1 cellular context compared by ENCODE assay signal in the genomic region with DNA sequence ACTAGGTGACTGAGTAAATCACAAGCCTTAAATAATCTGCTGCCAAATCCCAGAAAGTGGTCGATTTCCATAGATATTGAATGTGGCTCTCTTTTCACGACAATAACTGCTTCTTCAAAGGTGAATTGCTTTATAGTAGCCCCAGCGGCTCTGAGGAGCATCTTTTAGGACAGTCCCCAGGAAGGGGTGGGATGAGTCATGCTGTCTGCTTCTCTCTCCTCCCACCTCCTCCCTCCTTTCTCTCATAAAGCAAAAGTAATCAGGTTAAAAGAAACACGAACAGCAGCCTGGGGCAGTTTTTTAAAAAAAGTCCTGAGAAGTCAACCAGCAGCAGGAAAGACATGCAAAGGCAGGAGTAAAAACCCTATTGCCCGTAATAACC.
TF ChIP-seq lines count a peak whose summit lies in the region.

No MANE protein-coding gene starts in this region.

TF ChIP-seq in K562, 482 proteins besides CTCF, POLR2A, EP300 and RAD21 (continued from another document):
- TF ChIP-seq CHD2 (IDR thresholded peaks at IDR 0.05; ENCODE audit: low read depth, low read length) (no peak), ERF (CRISPR knock-in tag; IDR thresholded peaks at IDR 0.05) (no peak), DNMT1 (IDR thresholded peaks at IDR 0.05) (no peak), NR3C1 (CRISPR knock-in tag; IDR thresholded peaks at IDR 0.05) (no peak), ZSCAN32 (CRISPR knock-in tag; IDR thresholded peaks at IDR 0.05) (no peak), BCOR (IDR thresholded peaks at IDR 0.05) (no peak), ZNF212 (CRISPR knock-in tag; IDR thresholded peaks at IDR 0.05) (no peak), MNT (conservative IDR thresholded peaks at IDR 0.05) (no peak), ZSCAN29 (IDR thresholded peaks at IDR 0.05) (no peak), ZBTB8A (IDR thresholded peaks at IDR 0.05; ENCODE audit: partially characterized antibody) (no peak), NFE2 (IDR thresholded peaks at IDR 0.05; ENCODE audit: low read depth) (peak; percentile 49; the same call in 1 of the 2 replicates), ATF3 (IDR thresholded peaks at IDR 0.05) (peak; percentile 94), ATF3 (CRISPR knock-in tag; conservative IDR thresholded peaks at IDR 0.05) (0 out of 2 replicates have a peak, but pooled peaks have one; percentile 37)
- TF ChIP-seq, protein P1, sequence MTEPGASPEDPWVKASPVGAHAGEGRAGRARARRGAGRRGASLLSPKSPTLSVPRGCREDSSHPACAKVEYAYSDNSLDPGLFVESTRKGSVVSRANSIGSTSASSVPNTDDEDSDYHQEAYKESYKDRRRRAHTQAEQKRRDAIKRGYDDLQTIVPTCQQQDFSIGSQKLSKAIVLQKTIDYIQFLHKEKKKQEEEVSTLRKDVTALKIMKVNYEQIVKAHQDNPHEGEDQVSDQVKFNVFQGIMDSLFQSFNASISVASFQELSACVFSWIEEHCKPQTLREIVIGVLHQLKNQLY (CRISPR knock-in tag; conservative IDR thresholded peaks at IDR 0.05), result no peak
- TF ChIP-seq, protein P2, sequence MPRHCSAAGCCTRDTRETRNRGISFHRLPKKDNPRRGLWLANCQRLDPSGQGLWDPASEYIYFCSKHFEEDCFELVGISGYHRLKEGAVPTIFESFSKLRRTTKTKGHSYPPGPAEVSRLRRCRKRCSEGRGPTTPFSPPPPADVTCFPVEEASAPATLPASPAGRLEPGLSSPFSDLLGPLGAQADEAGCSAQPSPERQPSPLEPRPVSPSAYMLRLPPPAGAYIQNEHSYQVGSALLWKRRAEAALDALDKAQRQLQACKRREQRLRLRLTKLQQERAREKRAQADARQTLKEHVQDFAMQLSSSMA (CRISPR knock-in tag; IDR thresholded peaks at IDR 0.05), result no peak
